14 cellular contexts compared by ENCODE assay signal in genomic region chr6:161444966-161445799, GRCh38.
A peak's percentile ranks its signal among the peaks of the same experiment; 100 is the strongest.
DNase-seq lines count a peak whose midpoint lies in the region; ATAC-seq, FAIRE-seq and TF ChIP-seq lines count a peak whose summit lies in the region.
"Had no signal": no experiment of that assay in that cellular context is flagged by ENCODE, and none has a peak within 500 bp of the region (broad histone marks: within the 10 kb centered on the region; RNA-seq: fewer than 3 reads in every experiment).

No MANE protein-coding gene starts in this region.

- H2BK20ac ChIP-seq in IMR-90 (ENCODE audit: low read depth, low read length) = no peak overlapping the region

- DNase-seq in IMR-90 (peak; percentile 16), astrocyte (ENCODE audit: low read depth) (peak; percentile 67), mesenchymal stem cell (peak; percentile 25), skeletal muscle cell (ENCODE audit: low read depth) (peak; percentile 18), T-helper 2 cell (no peak), T-helper 9 cell (no peak), omental fat pad (ENCODE audit: low spot score) (no peak)
- DNase-seq: GF-D8 had no signal

- H3K9ac ChIP-seq in IMR-90 (ENCODE audit: low read depth, low read length) = no peak overlapping the region
- H3K9ac ChIP-seq in astrocyte (ENCODE audit: low read length) = peak overlapping the region; percentile 54
- no peak overlapping the region for H3K9ac ChIP-seq in mesenchymal stem cell (ENCODE audit: low read length)

- H3K36me3 ChIP-seq in IMR-90 (ENCODE audit: control insufficient read depth, insufficient read depth, low read length) (no peaks in the 10 kb centered on the region), astrocyte (ENCODE audit: insufficient read depth, low read length) (no peaks in the 10 kb centered on the region), mesenchymal stem cell (ENCODE audit: control insufficient read depth in 1 of 2, insufficient read depth in 2 of 2, low read depth in 1 of 2, low read length in 2 of 2) (no peaks in the 10 kb centered on the region)
- H3K36me3 ChIP-seq: gastroesophageal sphincter, SJSA1 had no signal

- no peak overlapping the region for H3K4me3 Mint-ChIP-seq in astrocyte (ENCODE audit: unreplicated experiment)
- H3K4me3 Mint-ChIP-seq: activated CD4-positive, alpha-beta T cell treated with anti-CD3 and anti-CD28 coated beads, Interleukin-2, amount 10 ng/mL, durations not matched to agents 24 days and 14 days had no signal

- no peaks in the 10 kb centered on the region for H3K79me2 ChIP-seq in astrocyte (ENCODE audit: insufficient read depth, low read length)

- H4K20me1 ChIP-seq in IMR-90 (ENCODE audit: insufficient read depth, low read length) (no peaks in the 10 kb centered on the region), astrocyte (ENCODE audit: insufficient read depth, low read length) (no peaks in the 10 kb centered on the region)

- POLR2A ChIA-PET in IMR-90 (lab: Charles Lee; ENCODE audit: unreplicated experiment) = no interaction called here

- H3K27me3 Mint-ChIP-seq in astrocyte (ENCODE audit: low read depth, unreplicated experiment) = peaks cover 4% of the 10 kb centered on the region
- H3K27me3 Mint-ChIP-seq: activated CD4-positive, alpha-beta T cell treated with anti-CD3 and anti-CD28 coated beads, Interleukin-2, amount 10 ng/mL, durations not matched to agents 24 days and 14 days had no signal

- no peak for FAIRE-seq in astrocyte (lab: Jason Lieb, UNC)
- FAIRE-seq: GM19239, HepG2 had no signal

- H4K8ac ChIP-seq in IMR-90 (ENCODE audit: low read depth in 2 of 2, low read length in 2 of 2) (no peak overlapping the region), mesenchymal stem cell (ENCODE audit: low read length) (peak overlapping the region; percentile 57)

- H2BK5ac ChIP-seq in IMR-90 (ENCODE audit: low read depth, low read length, poor library complexity, severe bottlenecking) = no peak overlapping the region
- no peak overlapping the region for H2BK5ac ChIP-seq in mesenchymal stem cell (ENCODE audit: low read depth, low read length, poor library complexity, severe bottlenecking)

- no peak overlapping the region for H2BK120ac ChIP-seq in IMR-90 (ENCODE audit: low read depth, low read length)
- H2BK120ac ChIP-seq in mesenchymal stem cell (ENCODE audit: low read depth, low read length) = no peak overlapping the region

- no peak for TF ChIP-seq RAD21 in IMR-90 (IDR thresholded peaks at IDR 0.05; ENCODE audit: low read length)

- H2BK15ac ChIP-seq in IMR-90 (ENCODE audit: low read depth, low read length) = no peak overlapping the region
- no peak overlapping the region for H2BK15ac ChIP-seq in mesenchymal stem cell (ENCODE audit: low read depth, poor library complexity, severe bottlenecking)

- no peak overlapping the region for H3K18ac ChIP-seq in IMR-90 (ENCODE audit: low read depth, low read length)
- H3K18ac ChIP-seq in mesenchymal stem cell (ENCODE audit: low read depth in 1 of 2, low read length in 2 of 2) = no peak overlapping the region

- no peak overlapping the region for H4K91ac ChIP-seq in IMR-90 (ENCODE audit: insufficient read depth, low read depth, low read length)
- H4K91ac ChIP-seq in mesenchymal stem cell (ENCODE audit: low read length) = no peak overlapping the region

- H3K27me3 ChIP-seq in IMR-90 (ENCODE audit: control insufficient read depth, insufficient read depth, low read length) (no peaks in the 10 kb centered on the region), astrocyte (ENCODE audit: insufficient read depth, low read length) (no peaks in the 10 kb centered on the region), mesenchymal stem cell (ENCODE audit: control insufficient read depth in 1 of 2, insufficient read depth in 1 of 2, low read length in 2 of 2) (no peaks in the 10 kb centered on the region)
- H3K27me3 ChIP-seq: gastroesophageal sphincter, SJSA1 had no signal

- H2AK9ac ChIP-seq in IMR-90 (replicated peaks; ENCODE audit: low read depth, low read length, poor library complexity) = peak overlapping the region; percentile 59

- CTCF ChIA-PET in IMR-90 (lab: Yijun Ruan, JAX) = no interaction called here

- H3K27ac ChIP-seq in IMR-90 (ENCODE audit: insufficient read depth, low read length) (no peak overlapping the region), astrocyte (ENCODE audit: low read depth, low read length) (peak overlapping the region; percentile 67), mesenchymal stem cell (ENCODE audit: low read length, poor library complexity, severe bottlenecking) (no peak overlapping the region)
- H3K27ac ChIP-seq: SJSA1 had no signal

- no peak overlapping the region for H3K27ac Mint-ChIP-seq in astrocyte (ENCODE audit: unreplicated experiment)
- H3K27ac Mint-ChIP-seq: activated CD4-positive, alpha-beta T cell treated with anti-CD3 and anti-CD28 coated beads, Interleukin-2, amount 10 ng/mL, durations not matched to agents 24 days and 14 days had no signal

- TF ChIP-seq POLR2A in IMR-90 (IDR thresholded peaks at IDR 0.05; ENCODE audit: low read depth, low read length) = no peak

- in situ Hi-C loops in IMR-90 (cut with MboI; ENCODE audit: low sequenced_read_pairs) = no loop called here

- H3K9me1 ChIP-seq in IMR-90 (ENCODE audit: insufficient read depth, low read length) = no peaks in the 10 kb centered on the region

- TF ChIP-seq CTCF in IMR-90 (conservative IDR thresholded peaks at IDR 0.05; ENCODE audit: low read depth, low read length) (no peak), astrocyte (IDR thresholded peaks at IDR 0.05; ENCODE audit: insufficient read depth, low read depth, low read length) (no peak), omental fat pad (IDR thresholded peaks at IDR 0.05) (no peak)

- intact Hi-C loops in IMR-90 (cut with micrococcal nuclease) = no loop called here

- H3K23ac ChIP-seq in IMR-90 (ENCODE audit: low read depth, low read length) = no peak overlapping the region
- H3K23ac ChIP-seq in mesenchymal stem cell (ENCODE audit: low read length in 2 of 2) = peak overlapping the region in 1 of 2 experiments; percentile 18

- H2AFZ ChIP-seq in IMR-90 (replicated peaks; ENCODE audit: low read length, poor library complexity) = peak overlapping the region; percentile 65
- peak overlapping the region; percentile 61 for H2AFZ ChIP-seq in astrocyte (ENCODE audit: low read depth, low read length)
- peak overlapping the region; percentile 10 for H2AFZ ChIP-seq in mesenchymal stem cell (ENCODE audit: low read depth, low read length)

- 24% methylated on average over 4 of the region's 20 CpGs; no CpG with 5 or more reads in 1 of the 2 experiments for WGBS in IMR-90 (ENCODE audit: extremely low coverage in 2 of 2, insufficient read length in 1 of 2), 2 experiments
- WGBS in mesenchymal stem cell = 61% methylated on average over 18 of the region's 20 CpGs

- H3K4me1 Mint-ChIP-seq in astrocyte (ENCODE audit: low read depth, unreplicated experiment) = peaks cover 7% of the 10 kb centered on the region

- ATAC-seq in IMR-90 (ENCODE audit: low read depth) (no peak), omental fat pad (ENCODE audit: low FRiP score) (no peak), GM19455 (IDR thresholded peaks at IDR 0.05; ENCODE audit: unreplicated experiment) (no peak)
- ATAC-seq: HepG2 had no signal

- H3K9me3 ChIP-seq in IMR-90 (ENCODE audit: control insufficient read depth, insufficient read depth, low read length) (no peaks in the 10 kb centered on the region; the same call in 1 of the 2 replicates), astrocyte (ENCODE audit: insufficient read depth, low read depth, low read length) (no peaks in the 10 kb centered on the region), mesenchymal stem cell (ENCODE audit: control insufficient read depth, low read length) (no peaks in the 10 kb centered on the region)
- H3K9me3 ChIP-seq: gastroesophageal sphincter, SJSA1 had no signal

- H4K5ac ChIP-seq in IMR-90 (ENCODE audit: low read depth, low read length) = no peak overlapping the region

- H2AK5ac ChIP-seq in IMR-90 (ENCODE audit: low read depth, low read length) = no peak overlapping the region
- H2AK5ac ChIP-seq in mesenchymal stem cell (ENCODE audit: low read length, severe bottlenecking) = peak overlapping the region; percentile 61

- H3K4me3 ChIP-seq in IMR-90 (ENCODE audit: insufficient read depth, low read depth, low read length) (no peak overlapping the region), astrocyte (ENCODE audit: insufficient read depth, low read depth, low read length) (no peak overlapping the region), mesenchymal stem cell (ENCODE audit: insufficient read depth in 1 of 2, low read depth in 1 of 2, low read length in 2 of 2) (peak overlapping the region in 1 of 2 experiments; percentile 7), skeletal muscle cell (ENCODE audit: low read depth, low read length) (no peak overlapping the region)
- H3K4me3 ChIP-seq: SJSA1 had no signal

- dilution Hi-C loops in IMR-90 (cut with HindIII; ENCODE audit: low sequenced_read_pairs, unreplicated experiment) = no loop called here

- H3K9me3 Mint-ChIP-seq in astrocyte (ENCODE audit: unreplicated experiment) = peaks cover 4% of the 10 kb centered on the region
- H3K9me3 Mint-ChIP-seq: activated CD4-positive, alpha-beta T cell treated with anti-CD3 and anti-CD28 coated beads, Interleukin-2, amount 10 ng/mL, durations not matched to agents 24 days and 14 days had no signal

- no peaks in the 10 kb centered on the region; the same call in 1 of the 2 replicates for H3K4me1 ChIP-seq in IMR-90 (ENCODE audit: control insufficient read depth, insufficient read depth, low read length)
- peaks cover 17% of the 10 kb centered on the region for H3K4me1 ChIP-seq in astrocyte (ENCODE audit: insufficient read depth, low read length)
- peaks cover 7% of the 10 kb centered on the region for H3K4me1 ChIP-seq in mesenchymal stem cell (ENCODE audit: control insufficient read depth, insufficient read depth, low read depth, low read length)
- H3K4me1 ChIP-seq: SJSA1 had no signal

- no peak overlapping the region for H3K56ac ChIP-seq in IMR-90 (ENCODE audit: extremely low read depth, insufficient read depth, low read length)

- H3K14ac ChIP-seq in IMR-90 (replicated peaks; ENCODE audit: low read depth, low read length) = no peak overlapping the region
- no peak overlapping the region for H3K14ac ChIP-seq in mesenchymal stem cell (ENCODE audit: low read length in 2 of 2)

- H3K4ac ChIP-seq in IMR-90 (ENCODE audit: low read depth, low read length) = no peak overlapping the region
- H3K4ac ChIP-seq in mesenchymal stem cell (ENCODE audit: low read depth in 1 of 2, low read length in 2 of 2) = no peak overlapping the region

- H3K79me1 ChIP-seq in IMR-90 (ENCODE audit: low read depth in 1 of 2, low read length in 2 of 2) (no peaks in the 10 kb centered on the region), mesenchymal stem cell (replicated peaks; ENCODE audit: low read length, poor library complexity, severe bottlenecking) (no peaks in the 10 kb centered on the region)

- H3K36me3 Mint-ChIP-seq in astrocyte (ENCODE audit: low read depth, unreplicated experiment) = no peaks in the 10 kb centered on the region

- no peak overlapping the region for H3K4me2 ChIP-seq in IMR-90 (ENCODE audit: low read depth, low read length)
- H3K4me2 ChIP-seq in astrocyte (ENCODE audit: low read length) = peak overlapping the region; percentile 69
- H3K4me2 ChIP-seq in mesenchymal stem cell (ENCODE audit: low read length, poor library complexity, severe bottlenecking) = no peak overlapping the region

- H2BK12ac ChIP-seq in mesenchymal stem cell (ENCODE audit: low read length in 2 of 2) = peak overlapping the region in 1 of 2 experiments; percentile 31

- no TSS peak for BruUV-seq in IMR-90 (replicated peaks; lab: Mats Ljungman, UMichigan)

TF ChIP-seq in IMR-90, 13 proteins besides CTCF, POLR2A, EP300 and RAD21 (continues in another document):
- no peak for TF ChIP-seq BHLHE40 (IDR thresholded peaks at IDR 0.05; ENCODE audit: low read depth, low read length)

Comparison
In these comparisons a context has a peak if more than half of its experiments do, and no peak if none do; other contexts are left out.
1. DNase-seq: peak in IMR-90 (single experiment), astrocyte (single experiment), mesenchymal stem cell (single experiment) and skeletal muscle cell (single experiment); none in T-helper 2 cell (0 of 5), T-helper 9 cell (single experiment) and omental fat pad (single experiment).
2. H2AFZ ChIP-seq: peak in every context shown above with its lines; median percentile 65 in IMR-90; 61 in astrocyte; 10 in mesenchymal stem cell.